8 cellular contexts compared by ENCODE assay signal in the genomic region with DNA sequence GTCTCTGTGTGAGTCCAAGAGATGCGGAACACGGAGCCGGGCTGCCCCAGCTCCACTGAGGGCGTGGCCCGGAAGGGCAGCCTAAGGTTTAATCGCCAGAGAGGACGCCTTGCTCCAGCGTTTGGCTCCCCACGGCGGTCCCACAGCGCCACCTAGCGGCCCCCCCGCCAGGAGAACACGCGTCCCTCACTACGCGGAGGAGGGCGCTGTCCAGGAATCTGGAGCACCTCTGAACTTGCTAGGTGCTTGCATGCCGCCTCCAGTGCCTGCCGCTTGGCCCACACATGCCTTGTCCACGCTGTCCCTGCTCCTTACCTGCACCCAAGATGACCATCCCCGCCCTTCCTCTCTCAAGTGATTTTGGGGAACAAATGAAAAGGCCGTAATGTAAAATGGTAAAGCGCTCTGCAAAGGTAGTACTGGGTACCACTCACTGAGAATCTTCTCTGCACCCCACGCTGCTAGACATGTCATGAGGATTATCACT. TPM values are rescaled to one million over a fixed set of nuclear protein-coding genes. Genes with fewer than 3 reads are reported as not detected.
DNase-seq lines count a peak whose midpoint lies in the region; ATAC-seq, FAIRE-seq and TF ChIP-seq lines count a peak whose summit lies in the region.

No MANE protein-coding gene starts in this region.

- peak overlapping the region; percentile 67 to 81 for H3K27ac ChIP-seq in A549
- no peak overlapping the region for H3K27ac ChIP-seq in small intestine (ENCODE audit: low read depth in 1 of 2, low read length in 1 of 2)

- no peak for TF ChIP-seq EP300 in A549 (IDR thresholded peaks at IDR 0.05)

- WGBS in A549 (ENCODE audit: missing lambda C conversion rate) = 12% methylated on average over 22 of the region's 25 CpGs
- 9 to 11% (median 10%) methylated on average over 20 to 25 of the region's 25 CpGs for WGBS in small intestine, 3 donors

- POLR2A ChIA-PET in A549 (lab: Yijun Ruan, JAX) = no interaction called here

- H3K4me1 ChIP-seq in A549 = peaks cover 5% of the 10 kb centered on the region; the same call in 2 of the 3 replicates
- peaks cover 0 to 2% of the 10 kb centered on the region in 2 donors for H3K4me1 ChIP-seq in small intestine (ENCODE audit: control insufficient read depth in 2 of 2, insufficient read depth in 1 of 2, low read depth in 1 of 2, low read length in 1 of 2)

- FAIRE-seq in A549 (lab: Jason Lieb, UNC) (no peak), GM18507 (lab: Jason Lieb, UNC) (peak; percentile 65), small intestine (lab: Jason Lieb, UNC) (no peak)

- TF ChIP-seq CTCF in A549 (IDR thresholded peaks at IDR 0.05) (peak; percentile 98), astrocyte of the cerebellum (IDR thresholded peaks at IDR 0.05; ENCODE audit: low read depth, low read length, missing control alignments) (peak; percentile 99)

- no peak for TF ChIP-seq POLR2A in A549 (IDR thresholded peaks at IDR 0.05; ENCODE audit: low read length)

- H3K4me3 ChIP-seq in A549 (peak overlapping the region; percentile 34; the same call in 2 of the 3 replicates), astrocyte of the cerebellum (ENCODE audit: low read depth, low read length) (no peak overlapping the region), small intestine (ENCODE audit: low read depth in 1 of 2, low read length in 2 of 2) (no peak overlapping the region)

- ATAC-seq in A549 = peak; percentile 99 to 100
- peak; percentile 99 for ATAC-seq in HG02973 (IDR thresholded peaks at IDR 0.05; ENCODE audit: unreplicated experiment)

- CTCF ChIA-PET in A549 (lab: Yijun Ruan, JAX) = interaction anchor here (0.6 to 4.8 kb wide), 48 partner anchors 11 to 878 kb away, joined by 3 to 87 read pairs (median 4); partner anchors contain the start of genes FOXL2 and FOXL2NB

- DNase-seq in A549 (ENCODE audit: low read depth in 1 of 2, low spot score in 1 of 2) (peak; percentile 82 to 84), GM18507 (ENCODE audit: extremely low spot score, insufficient read length, low read depth) (peak; percentile 71), NCI-H2029 (lab: John Stamatoyannopoulos, UW) (peak; percentile 79), T1000 (lab: John Stamatoyannopoulos, UW) (peak; percentile 75), astrocyte of the cerebellum (ENCODE audit: low read depth) (peak; percentile 36), iPS DF 4.7 (ENCODE audit: extremely low read depth, low spot score) (peak; percentile 25), small intestine (peak; percentile 89)

- in situ Hi-C loops in astrocyte of the cerebellum (cut with HindIII; ENCODE audit: low sequenced_read_pairs) = no loop called here

- peak overlapping the region; percentile 77 for H3K4me2 ChIP-seq in A549

- peaks cover 0 to 6% of the 10 kb centered on the region in 2 donors for H3K27me3 ChIP-seq in small intestine (ENCODE audit: control insufficient read depth in 2 of 2, insufficient read depth in 2 of 2, low read length in 2 of 2)

- H3K9me3 ChIP-seq in A549 (no peaks in the 10 kb centered on the region), small intestine (ENCODE audit: control insufficient read depth, low read depth) (no peaks in the 10 kb centered on the region)

- TF ChIP-seq RAD21 in A549 (conservative IDR thresholded peaks at IDR 0.05 in 1 of 2, IDR thresholded peaks at IDR 0.05 in 1 of 2) = peak; percentile 97 to 98

- no peaks in the 10 kb centered on the region for H3K36me3 ChIP-seq in small intestine (ENCODE audit: control insufficient read depth in 2 of 2, insufficient read depth in 2 of 2, low read length in 2 of 2)

TF ChIP-seq in A549, 52 proteins besides CTCF, POLR2A, EP300 and RAD21:
- TF ChIP-seq, protein P1, sequence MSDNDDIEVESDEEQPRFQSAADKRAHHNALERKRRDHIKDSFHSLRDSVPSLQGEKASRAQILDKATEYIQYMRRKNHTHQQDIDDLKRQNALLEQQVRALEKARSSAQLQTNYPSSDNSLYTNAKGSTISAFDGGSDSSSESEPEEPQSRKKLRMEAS (IDR thresholded peaks at IDR 0.05) = peak; percentile 74
- TF ChIP-seq RCOR1 (IDR thresholded peaks at IDR 0.05; ENCODE audit: low read depth, low read length) = no peak
- TF ChIP-seq SMC3 (IDR thresholded peaks at IDR 0.05) = peak; percentile 95
- 0 out of 2 replicates have a peak, but pooled peaks have one; percentile 39 for TF ChIP-seq MYC (IDR thresholded peaks at IDR 0.05; ENCODE audit: borderline replicate concordance, low read length)
- TF ChIP-seq, protein P2, sequence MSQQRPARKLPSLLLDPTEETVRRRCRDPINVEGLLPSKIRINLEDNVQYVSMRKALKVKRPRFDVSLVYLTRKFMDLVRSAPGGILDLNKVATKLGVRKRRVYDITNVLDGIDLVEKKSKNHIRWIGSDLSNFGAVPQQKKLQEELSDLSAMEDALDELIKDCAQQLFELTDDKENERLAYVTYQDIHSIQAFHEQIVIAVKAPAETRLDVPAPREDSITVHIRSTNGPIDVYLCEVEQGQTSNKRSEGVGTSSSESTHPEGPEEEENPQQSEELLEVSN (IDR thresholded peaks at IDR 0.05; ENCODE audit: borderline replicate concordance, low read depth) = no peak
- TF ChIP-seq FOSB (CRISPR knock-in tag; IDR thresholded peaks at IDR 0.05) = no peak
- TF ChIP-seq ZNF302 (CRISPR knock-in tag; IDR thresholded peaks at IDR 0.05) = no peak
- TF ChIP-seq EHMT2 (IDR thresholded peaks at IDR 0.05; ENCODE audit: low read depth) = no peak
- no peak for TF ChIP-seq FOSL2 (IDR thresholded peaks at IDR 0.05)
- no peak for TF ChIP-seq FOSL2 (CRISPR knock-in tag; IDR thresholded peaks at IDR 0.05)
- TF ChIP-seq REST (IDR thresholded peaks at IDR 0.05) = peak; percentile 55; the same call in 1 of the 2 replicates
- no peak for TF ChIP-seq JUN (IDR thresholded peaks at IDR 0.05)
- TF ChIP-seq NPAS2 (CRISPR knock-in tag; IDR thresholded peaks at IDR 0.05; ENCODE audit: borderline replicate concordance) = no peak
- no peak for TF ChIP-seq HOXA7 (CRISPR knock-in tag; IDR thresholded peaks at IDR 0.05)
- no peak for TF ChIP-seq TP53 (CRISPR knock-in tag; IDR thresholded peaks at IDR 0.05)
- no peak for TF ChIP-seq CBX2 (IDR thresholded peaks at IDR 0.05; ENCODE audit: borderline replicate concordance, low read depth)
- no peak for TF ChIP-seq ZSCAN20 (CRISPR knock-in tag; IDR thresholded peaks at IDR 0.05)
- TF ChIP-seq FOXS1 (CRISPR knock-in tag; IDR thresholded peaks at IDR 0.05) = no peak
- TF ChIP-seq ESRRA (IDR thresholded peaks at IDR 0.05; ENCODE audit: borderline replicate concordance, low read length) = no peak

RNA-seq across cellular contexts. Expression of gene MRPS22, which starts 14.4 kb away (rescaled TPM):
- polyA plus RNA-seq in A549 (2011; rRNA removed) (37.2 and 57.3 TPM in 2 replicates), A549 (2017; fragmentation: RNase III; extraction: RNeasy Plus Mini Kit Qiagen cat#74134 plus additional on column Dnase treatment) (47.3 to 56.4 TPM (median 49.6 TPM) in 3 replicates), small intestine (10 to 100 TPM; 62.8 to 75.9 (median 68.4) TPM)
- 27.7 and 32.9 TPM in 2 replicates for polyA plus RNA-seq in A549 (2012; cell fraction: cytosol; rRNA removed)
- polyA plus RNA-seq in A549 (2012; cell fraction: nucleus; rRNA removed) = 21.5 and 22.4 TPM in 2 replicates
- polyA minus RNA-seq in A549 (2011; rRNA and poly(A)+ RNA removed) = 8.5 and 9.2 TPM in 2 replicates

Comparison
In these comparisons a context has a peak if more than half of its experiments do, and no peak if none do; other contexts are left out.
1. DNase-seq: peak in every context shown above with its lines; median percentile 89 in small intestine; 83 in A549; 79 in NCI-H2029; 75 in T1000; 71 in GM18507; 36 in astrocyte of the cerebellum; 25 in iPS DF 4.7.
2. H3K27ac ChIP-seq: peak in A549 (2 of 2); none in small intestine (0 of 2).